22 cellular contexts compared by ENCODE assay signal in the genomic region with DNA sequence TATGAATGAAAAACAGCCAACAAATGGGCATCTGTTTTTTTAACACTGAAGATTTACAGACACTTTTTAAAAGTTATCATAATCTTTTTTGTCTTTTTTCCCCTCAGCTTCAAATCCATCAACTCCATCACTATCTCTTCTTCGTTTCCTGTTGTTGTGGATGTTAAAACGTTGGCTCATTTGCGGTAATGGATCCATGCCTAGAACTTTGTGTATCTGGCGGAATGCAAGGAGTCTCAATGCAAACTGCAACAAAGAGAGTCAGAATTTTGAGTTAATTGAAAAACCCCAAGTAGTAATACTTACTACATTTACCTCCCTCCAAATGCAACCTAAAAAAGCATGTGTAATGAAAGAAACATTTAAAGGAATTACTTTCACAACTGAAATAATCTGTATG.
"Had no signal": no experiment of that assay in that cellular context is flagged by ENCODE, and none has a peak within 500 bp of the region (broad histone marks: within the 10 kb centered on the region; RNA-seq: fewer than 3 reads in every experiment).

No MANE protein-coding gene starts in this region.

- H3K36me3 ChIP-seq: colonic mucosa, prostate gland had no signal

- H3K4me3 ChIP-seq: ascending aorta, colonic mucosa, dorsolateral prefrontal cortex, left lung, prostate gland, spleen, upper lobe of right lung had no signal

- H3K27me3 ChIP-seq: ascending aorta, colonic mucosa, dorsolateral prefrontal cortex, left lung, spleen, upper lobe of right lung had no signal

- ATAC-seq: effector memory CD8-positive, alpha-beta T cell; esophagus mucosa; left lung; natural killer cell; SK-N-SH treated with all-trans-retinoic acid at 6 μM for 48 hours; T-cell; upper lobe of right lung had no signal

- H3K9me3 ChIP-seq: ascending aorta, colonic mucosa, left lung, prostate gland, spleen, upper lobe of right lung had no signal

- DNase-seq: activated B cell treated with CpG ODN at 0.5 μM for 24 hours; activated CD4-positive, alpha-beta memory T cell treated with anti-CD3 and anti-CD28 coated beads for 36 hours; activated CD4-positive, alpha-beta T cell treated with anti-CD3 and anti-CD28 coated beads for 48 hours; activated gamma-delta T cell; activated naive CD4-positive, alpha-beta T cell treated with anti-CD3 and anti-CD28 coated beads, Interleukin-2, amount 50 U/mL, for 16 hours; colonic mucosa; dorsolateral prefrontal cortex; effector memory CD8-positive, alpha-beta T cell; foreskin fibroblast; left lung; mammary epithelial cell; midbrain; natural killer cell; spleen; stimulated activated CD4-positive, alpha-beta T cell treated with anti-CD3 and anti-CD28 coated beads, Interleukin-4, amount 100 ng/mL, for 1 hour; stimulated activated naive CD4-positive, alpha-beta T cell treated with Interleukin-2 at 50 U/mL for 16 hours; T-cell; upper lobe of right lung had no signal

- H3K4me1 ChIP-seq: ascending aorta, colonic mucosa, left lung, prostate gland, spleen, upper lobe of right lung had no signal

- H3K27ac ChIP-seq: ascending aorta, colonic mucosa, left lung, prostate gland, spleen, upper lobe of right lung had no signal
